26 cellular contexts compared by ENCODE assay signal in the genomic region with DNA sequence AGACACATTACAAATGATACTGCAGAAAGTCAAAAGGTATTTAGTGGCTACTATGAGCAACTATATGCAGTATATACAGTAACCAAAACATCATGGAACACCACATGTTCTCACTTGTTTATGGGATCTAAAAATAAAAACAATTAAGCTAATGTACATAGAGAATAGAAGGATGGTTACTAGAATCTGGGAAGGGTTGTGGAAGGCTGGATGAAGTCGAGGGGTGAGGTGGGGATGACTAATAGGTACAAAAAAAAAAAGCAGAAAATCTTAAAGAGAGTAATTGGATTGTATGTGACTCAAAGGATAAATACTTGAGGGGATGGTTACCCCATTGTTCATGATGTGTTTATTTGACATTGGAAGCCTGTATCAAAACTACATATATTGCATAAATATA.
"Had no signal": no experiment of that assay in that cellular context is flagged by ENCODE, and none has a peak within 500 bp of the region (broad histone marks: within the 10 kb centered on the region; RNA-seq: fewer than 3 reads in every experiment).

No MANE protein-coding gene starts in this region.

- H3K4me3 ChIP-seq: K562, SK-N-MC had no signal

- H3K36me3 ChIP-seq: brain microvascular endothelial cell had no signal

- DNase-seq: activated CD4-positive, alpha-beta memory T cell treated with anti-CD3 and anti-CD28 coated beads for 36 hours; activated CD4-positive, alpha-beta T cell treated with anti-CD3 and anti-CD28 coated beads, Interleukin-2, amount 10 ng/mL, durations not matched to agents 7 days and 5 days; activated CD4-positive, CD25-positive, alpha-beta regulatory T cell; activated CD8-positive, alpha-beta memory T cell treated with anti-CD3 and anti-CD28 coated beads for 24 hours; activated gamma-delta T cell; activated naive CD4-positive, alpha-beta T cell treated with anti-CD3 and anti-CD28 coated beads for 36 hours; activated T-cell treated with anti-CD3 and anti-CD28 coated beads, Interleukin-2, amount 50 U/mL, for 4 hours; amygdala; brain microvascular endothelial cell; caudate nucleus; Kasumi-1; NCI-H1092; NCI-H1417; NCI-H2029; NCI-H2107; NCI-H345; NCI-H510A treated with DMSO at 0.1 percent for 48 hours; NCI-H69; NK-92 treated with Interleukin-12 subunit alpha and Interleukin-12 subunit beta, amount 100 ng/mL, for 24 hours; T-cell; T-helper 2 cell; T1000 had no signal

- ATAC-seq: activated T-cell treated with anti-CD3 and anti-CD28 coated beads, Interleukin-2, amount 50 U/mL, for 4 hours; K562; Right ventricle myocardium inferior; T-cell had no signal

- H3K27me3 ChIP-seq: brain microvascular endothelial cell had no signal

- H3K27ac ChIP-seq: brain microvascular endothelial cell, SK-N-MC, VCaP had no signal
